8 cellular contexts compared by ENCODE assay signal in the genomic region with DNA sequence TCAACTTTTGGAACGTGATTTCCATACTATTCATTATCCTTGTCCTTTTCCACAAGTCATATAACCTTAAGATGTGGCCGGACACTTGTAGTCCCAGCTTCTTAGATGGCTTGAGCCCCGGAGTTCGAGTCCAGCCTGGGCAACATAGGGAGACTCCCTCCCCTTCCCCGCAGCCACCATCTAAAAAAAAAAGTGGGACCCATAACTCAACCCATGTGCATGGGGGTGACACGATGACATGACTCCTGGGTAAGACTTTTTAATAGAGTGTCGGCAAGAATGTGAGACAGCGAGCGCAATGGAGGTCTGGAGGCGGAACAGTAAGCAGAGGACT.
DNase-seq lines count a peak whose midpoint lies in the region; ATAC-seq and TF ChIP-seq lines count a peak whose summit lies in the region.

No MANE protein-coding gene starts in this region.

- peak overlapping the region; percentile 73 for H3K4me2 ChIP-seq in OCI-LY1 (ENCODE audit: low read length)

- no peaks in the 10 kb centered on the region for H3K9me2 ChIP-seq in OCI-LY1 (ENCODE audit: low read depth, low read length)

- H3K4me3 ChIP-seq in GM12875 (ENCODE audit: low read depth, low read length) (peak overlapping the region; percentile 97), OCI-LY1 (ENCODE audit: low read depth, low read length, poor library complexity, severe bottlenecking) (peak overlapping the region; percentile 82), duodenal mucosa (ENCODE audit: low read depth in 1 of 2, low read length in 2 of 2) (peak overlapping the region; percentile 96 to 100), muscle layer of duodenum (ENCODE audit: low read depth in 1 of 2, low read length in 2 of 2) (peak overlapping the region; percentile 95 to 99)

- H3K36me3 ChIP-seq in OCI-LY1 (ENCODE audit: insufficient read depth, low read length) (peaks cover 15% of the 10 kb centered on the region; the same call in 1 of the 2 replicates), duodenal mucosa (ENCODE audit: control insufficient read depth in 1 of 2, insufficient read depth in 2 of 2, low read length in 2 of 2) (peaks cover 3 to 27% of the 10 kb centered on the region in 2 donors), muscle layer of duodenum (ENCODE audit: control insufficient read depth in 1 of 2, insufficient read depth in 2 of 2, low read length in 2 of 2) (no peaks in the 10 kb centered on the region)

- H3K27ac ChIP-seq in OCI-LY1 (ENCODE audit: low read depth, low read length, poor library complexity, severe bottlenecking) = peak overlapping the region; percentile 58
- peak overlapping the region; percentile 96 for H3K27ac ChIP-seq in duodenal mucosa (ENCODE audit: low read depth, low read length)
- H3K27ac ChIP-seq in muscle layer of duodenum (ENCODE audit: low read length) = peak overlapping the region; percentile 99

- no peak for TF ChIP-seq CTCF in GM12875 (IDR thresholded peaks at IDR 0.05; ENCODE audit: borderline replicate concordance, insufficient read depth, low read depth, low read length)
- no peak for TF ChIP-seq CTCF in OCI-LY1 (IDR thresholded peaks at IDR 0.05; ENCODE audit: low read length)
- no peak for TF ChIP-seq CTCF in GM10248 (IDR thresholded peaks at IDR 0.05; ENCODE audit: control extremely low read depth, extremely low read depth, low read depth, missing control alignments)

- POLR2A ChIA-PET in GM10248 (lab: Yijun Ruan, JAX) = interaction anchor here (1.0 kb wide), 1 partner anchor 9 kb away, joined by 3 read pairs; no protein-coding TSS in a partner anchor

- CTCF ChIA-PET in GM10248 (lab: Yijun Ruan, JAX) = interaction anchor here (0.7 to 3.1 kb wide), 4 partner anchors 9 to 178 kb away, joined by 3 to 24 read pairs (median 7); no protein-coding TSS in a partner anchor

- H3K4me1 ChIP-seq in OCI-LY1 (ENCODE audit: insufficient read depth, low read length, severe bottlenecking) (peaks cover 19% of the 10 kb centered on the region), duodenal mucosa (ENCODE audit: control insufficient read depth in 1 of 2, insufficient read depth in 2 of 2, low read length in 2 of 2) (peaks cover 10 to 15% of the 10 kb centered on the region in 2 donors), muscle layer of duodenum (ENCODE audit: control insufficient read depth in 1 of 2, insufficient read depth in 2 of 2, low read length in 2 of 2) (peaks cover 7 to 9% of the 10 kb centered on the region in 2 donors)

- H3K79me2 ChIP-seq in OCI-LY1 (ENCODE audit: insufficient read depth, low read length) = peaks cover 13% of the 10 kb centered on the region

- peak overlapping the region; percentile 13; the same call in 1 of the 2 replicates for H2AFZ ChIP-seq in OCI-LY1 (ENCODE audit: low read length)

- DNase-seq in NCI-H146 (lab: John Stamatoyannopoulos, UW) (no peak), GM10248 (ENCODE audit: extremely low spot score) (no peak)

- no peaks in the 10 kb centered on the region for H3F3A ChIP-seq in OCI-LY1 (ENCODE audit: insufficient read depth, low read length)

- H3K9me3 ChIP-seq in OCI-LY1 (ENCODE audit: low read length) (no peaks in the 10 kb centered on the region), duodenal mucosa (ENCODE audit: control insufficient read depth in 1 of 2, low read length in 2 of 2) (no peaks in the 10 kb centered on the region), muscle layer of duodenum (ENCODE audit: control insufficient read depth in 1 of 2, low read length in 2 of 2) (no peaks in the 10 kb centered on the region)

- peak overlapping the region; percentile 77 for H3K9ac ChIP-seq in OCI-LY1 (ENCODE audit: low read length)
- peak overlapping the region; percentile 98 to 100 for H3K9ac ChIP-seq in duodenal mucosa (ENCODE audit: low read depth in 1 of 2, low read length in 2 of 2)

- no peaks in the 10 kb centered on the region for H4K20me1 ChIP-seq in OCI-LY1 (ENCODE audit: insufficient read depth, low read length)

- ATAC-seq in GM18517 (IDR thresholded peaks at IDR 0.05; ENCODE audit: unreplicated experiment) (no peak), HG02642 (IDR thresholded peaks at IDR 0.05; ENCODE audit: poor library complexity, unreplicated experiment) (no peak)

- H3K27me3 ChIP-seq in OCI-LY1 (ENCODE audit: insufficient read depth, low read length) = no peaks in the 10 kb centered on the region
- no peaks in the 10 kb centered on the region for H3K27me3 ChIP-seq in duodenal mucosa (ENCODE audit: control insufficient read depth in 1 of 2, insufficient read depth in 2 of 2, low read length in 2 of 2)
- no peaks in the 10 kb centered on the region for H3K27me3 ChIP-seq in muscle layer of duodenum (ENCODE audit: low read depth, low read length)
